ENCODE assay signal across 1 cellular context in the genomic region with DNA sequence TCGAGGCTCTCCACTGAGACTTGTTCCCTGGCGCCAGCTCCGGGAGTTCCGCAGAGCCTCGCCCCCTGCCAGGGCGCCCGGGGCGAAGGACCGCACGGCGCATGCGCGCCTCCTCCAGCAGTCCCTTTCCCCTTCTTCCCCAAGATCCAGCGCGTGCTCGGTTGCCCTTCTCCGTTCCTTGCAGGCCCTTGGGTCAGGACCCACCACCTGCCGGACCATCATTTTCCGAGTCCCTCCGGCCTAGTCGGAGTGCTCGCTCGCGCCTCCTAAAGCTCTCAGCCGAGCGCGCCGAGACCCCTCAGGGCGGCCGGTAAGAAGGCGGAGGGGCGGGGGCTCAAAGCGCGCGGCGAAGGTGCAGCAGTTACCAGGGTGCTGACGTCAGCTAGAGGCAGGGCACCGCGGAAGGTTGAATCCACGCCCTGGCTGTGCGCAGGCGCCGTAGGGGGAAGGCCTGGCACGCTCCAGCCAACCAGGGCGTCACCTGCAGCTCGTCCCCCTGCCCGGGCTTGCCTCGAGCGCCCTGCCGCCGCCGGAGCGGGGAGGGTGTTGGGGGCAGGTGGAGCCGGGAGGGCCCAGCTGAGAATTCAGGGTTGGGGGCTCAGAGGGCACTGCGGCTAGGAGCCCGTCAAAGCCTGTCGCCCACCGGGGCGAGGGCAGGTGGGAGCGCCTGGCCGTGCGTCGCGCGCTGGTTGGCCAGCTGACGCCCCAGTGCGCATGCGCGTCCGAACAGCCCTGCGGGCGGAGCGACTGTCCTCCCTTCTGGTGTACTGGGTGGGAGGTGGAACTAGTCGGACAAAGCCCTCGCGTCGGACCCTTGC.
TF ChIP-seq lines count a peak whose summit lies in the region.

A gene with protein sequence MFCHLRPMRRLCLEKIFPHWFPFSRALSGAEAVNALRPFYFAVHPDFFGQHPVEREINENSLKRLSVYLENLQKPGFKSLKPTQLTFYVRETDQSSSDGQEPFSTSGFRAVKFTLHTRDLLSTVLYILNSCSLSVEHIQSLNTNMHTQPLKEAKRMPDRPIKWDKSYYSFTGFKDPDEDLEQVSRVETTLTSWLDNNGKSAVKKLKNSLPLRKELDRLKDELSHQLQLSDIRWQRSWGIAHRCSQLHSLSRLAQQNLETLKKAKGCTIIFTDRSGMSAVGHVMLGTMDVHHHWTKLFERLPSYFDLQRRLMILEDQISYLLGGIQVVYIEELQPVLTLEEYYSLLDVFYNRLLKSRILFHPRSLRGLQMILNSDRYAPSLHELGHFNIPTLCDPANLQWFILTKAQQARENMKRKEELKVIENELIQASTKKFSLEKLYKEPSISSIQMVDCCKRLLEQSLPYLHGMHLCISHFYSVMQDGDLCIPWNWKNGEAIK (plus strand): TSS at position 757 of the 818 bp plus-strand sequence. CDS start 16,017 bp downstream, outside the sequence.

TF ChIP-seq in H1, 55 proteins besides CTCF, POLR2A, EP300 and RAD21 (continued from another document):
- TF ChIP-seq RFX5 (IDR thresholded peaks at IDR 0.05; ENCODE audit: borderline replicate concordance, low read depth, low read length) (peak; percentile 43; the same call in 1 of the 2 replicates), JUND (IDR thresholded peaks at IDR 0.05; ENCODE audit: low read length) (peak; percentile 44; the same call in 1 of the 2 replicates), HDAC6 (IDR thresholded peaks at IDR 0.05; ENCODE audit: low read depth, low read length) (no peak), TBP (IDR thresholded peaks at IDR 0.05; ENCODE audit: low read depth, low read length) (peak; percentile 80; the same call in 1 of the 2 replicates), BCL11A (IDR thresholded peaks at IDR 0.05; ENCODE audit: low read depth in 2 of 2, low read length in 2 of 2) (no peak), BRCA1 (IDR thresholded peaks at IDR 0.05; ENCODE audit: low read depth, low read length) (no peak)
